Comparison of ENCODE assay signal across 8 cellular contexts in genomic region chr12:111405149-111405855, GRCh38. TPM values are rescaled to one million over a fixed set of nuclear protein-coding genes. Genes with fewer than 3 reads are reported as not detected.
DNase-seq lines count a peak whose midpoint lies in the region; ATAC-seq, FAIRE-seq and TF ChIP-seq lines count a peak whose summit lies in the region.

No MANE protein-coding gene starts in this region.

- H3K4me1 Mint-ChIP-seq in GM23338 = peaks cover 41% of the 10 kb centered on the region
- peaks cover 44% of the 10 kb centered on the region for H3K4me1 Mint-ChIP-seq in activated T-helper 1 cell treated with anti-CD3 and anti-CD28 coated beads, Interleukin-12 subunit alpha, Interleukin-12 subunit beta, Interleukin-2, Interleukin-4 antibody, amounts not matched to agents 30 ng/mL and 10 ng/mL and 1 ng/mL, durations not matched to agents 14 hours and 24 hours and 36 hours (ENCODE audit: low read depth)
- peaks cover 34 to 63% (median 53%) of the 10 kb centered on the region in 7 donors for H3K4me1 Mint-ChIP-seq in naive thymus-derived CD4-positive, alpha-beta T cell
- peaks cover 52 to 74% of the 10 kb centered on the region in 2 donors for H3K4me1 Mint-ChIP-seq in stimulated activated naive B cell treated with anti-CD40 and anti-IgM and Interleukin-4, amounts not matched to agents 10 μg/mL and 1 μg/mL and 100 μg/mL, for 72 hours

- H3K4me1 ChIP-seq in GM23338 (ENCODE audit: insufficient read depth) (peaks cover 46% of the 10 kb centered on the region), fibroblast of lung (ENCODE audit: control insufficient read depth, extremely low read depth, insufficient read depth, low read length) (peaks cover 25% of the 10 kb centered on the region)
- H3K4me1 ChIP-seq in naive thymus-derived CD4-positive, alpha-beta T cell (ENCODE audit: control insufficient read depth in 2 of 2, insufficient read depth in 2 of 2, low read length in 2 of 2) = peaks cover 50 to 53% of the 10 kb centered on the region in 2 donors

- H3K79me2 ChIP-seq in GM23338 (replicated peaks; ENCODE audit: insufficient read depth) (peaks cover 44% of the 10 kb centered on the region), fibroblast of lung (ENCODE audit: control insufficient read depth, insufficient read depth, low read length) (peaks cover 43% of the 10 kb centered on the region)

- H3K9me3 Mint-ChIP-seq in GM23338 = no peaks in the 10 kb centered on the region
- no peaks in the 10 kb centered on the region for H3K9me3 Mint-ChIP-seq in activated T-helper 1 cell treated with anti-CD3 and anti-CD28 coated beads, Interleukin-12 subunit alpha, Interleukin-12 subunit beta, Interleukin-2, Interleukin-4 antibody, amounts not matched to agents 30 ng/mL and 10 ng/mL and 1 ng/mL, durations not matched to agents 14 hours and 24 hours and 36 hours
- no peaks in the 10 kb centered on the region for H3K9me3 Mint-ChIP-seq in naive thymus-derived CD4-positive, alpha-beta T cell
- H3K9me3 Mint-ChIP-seq in stimulated activated naive B cell treated with anti-CD40 and anti-IgM and Interleukin-4, amounts not matched to agents 10 μg/mL and 1 μg/mL and 100 μg/mL, for 72 hours = no peaks in the 10 kb centered on the region

- no peaks in the 10 kb centered on the region; the same call in 2 of the 3 replicates for H3K36me3 Mint-ChIP-seq in GM23338 (ENCODE audit: low read depth)
- peaks cover 7% of the 10 kb centered on the region for H3K36me3 Mint-ChIP-seq in activated T-helper 1 cell treated with anti-CD3 and anti-CD28 coated beads, Interleukin-12 subunit alpha, Interleukin-12 subunit beta, Interleukin-2, Interleukin-4 antibody, amounts not matched to agents 30 ng/mL and 10 ng/mL and 1 ng/mL, durations not matched to agents 14 hours and 24 hours and 36 hours (ENCODE audit: low read depth)
- peaks cover 0 to 6% (median 0%) of the 10 kb centered on the region in 5 donors for H3K36me3 Mint-ChIP-seq in naive thymus-derived CD4-positive, alpha-beta T cell
- H3K36me3 Mint-ChIP-seq in stimulated activated naive B cell treated with anti-CD40 and anti-IgM and Interleukin-4, amounts not matched to agents 10 μg/mL and 1 μg/mL and 100 μg/mL, for 72 hours = peaks cover 5 to 29% of the 10 kb centered on the region in 2 donors

- H3K36me3 ChIP-seq in GM23338 (ENCODE audit: insufficient read depth) = no peaks in the 10 kb centered on the region
- H3K36me3 ChIP-seq in fibroblast of lung (ENCODE audit: control insufficient read depth, insufficient read depth, low read length) = no peaks in the 10 kb centered on the region
- peaks cover 0 to 5% (median 0%) of the 10 kb centered on the region in 3 experiments for H3K36me3 ChIP-seq in naive thymus-derived CD4-positive, alpha-beta T cell (ENCODE audit: control insufficient read depth in 2 of 3, insufficient read depth in 3 of 3, low read length in 3 of 3)

- H3K9ac ChIP-seq in fibroblast of lung (ENCODE audit: insufficient read depth, low read length) = no peak overlapping the region

- TF ChIP-seq CTCF in GM23338 (conservative IDR thresholded peaks at IDR 0.05; ENCODE audit: low read depth in 2 of 2) = peak; percentile 46 to 72
- TF ChIP-seq CTCF in fibroblast of lung (conservative IDR thresholded peaks at IDR 0.05 in 1 of 2, IDR thresholded peaks at IDR 0.05 in 1 of 2; ENCODE audit: low read depth in 1 of 2, low read length in 2 of 2) = peak in 1 of 2 donors; percentile 35

- intact Hi-C loops in activated T-helper 1 cell treated with anti-CD3 and anti-CD28 coated beads, Interleukin-12 subunit alpha, Interleukin-12 subunit beta, Interleukin-2, Interleukin-4 antibody, amounts not matched to agents 30 ng/mL and 10 ng/mL and 1 ng/mL, durations not matched to agents 14 hours and 24 hours and 36 hours (cut with micrococcal nuclease) = loop anchor here (1.0 to 10.0 kb wide), 10 partner anchors 8 to 979 kb away; partner anchors contain the start of genes ACAD10, ATXN2, HECTD4 and PHETA1
- intact Hi-C loops in naive thymus-derived CD4-positive, alpha-beta T cell (cut with micrococcal nuclease) = loop anchor here (1.0 to 10.0 kb wide), 8 partner anchors 25 to 661 kb away; partner anchors contain the start of genes ACAD10 (in 1 of the 2), ATXN2 (in 1 of the 2), BRAP (in 1 of the 2) and PHETA1 (in 1 of the 2)

- peak overlapping the region; percentile 88 for H3K4me3 ChIP-seq in GM23338
- H3K4me3 ChIP-seq in fibroblast of lung (replicated peaks in 1 of 4; ENCODE audit: control extremely low read depth in 1 of 4, insufficient read depth in 1 of 4, low read depth in 3 of 4, low read length in 4 of 4) = peak overlapping the region; percentile 28 to 95 (median 42)
- H3K4me3 ChIP-seq in naive thymus-derived CD4-positive, alpha-beta T cell (ENCODE audit: low read length) = peak overlapping the region; percentile 68

- H3K9me3 ChIP-seq in fibroblast of lung (ENCODE audit: control insufficient read depth, insufficient read depth, low read depth, low read length) = no peaks in the 10 kb centered on the region
- H3K9me3 ChIP-seq in naive thymus-derived CD4-positive, alpha-beta T cell (ENCODE audit: control insufficient read depth in 2 of 3, low read length in 3 of 3) = no peaks in the 10 kb centered on the region

- H3K27ac ChIP-seq in GM23338 (ENCODE audit: low read depth) (peak overlapping the region; percentile 97), fibroblast of lung (ENCODE audit: insufficient read depth, low read length) (no peak overlapping the region)
- peak overlapping the region; percentile 97 for H3K27ac ChIP-seq in naive thymus-derived CD4-positive, alpha-beta T cell (ENCODE audit: low read depth, low read length)

- peaks cover 23% of the 10 kb centered on the region for H3K27me3 Mint-ChIP-seq in GM23338 (ENCODE audit: insufficient read depth, low read depth, poor library complexity)
- H3K27me3 Mint-ChIP-seq in activated T-helper 1 cell treated with anti-CD3 and anti-CD28 coated beads, Interleukin-12 subunit alpha, Interleukin-12 subunit beta, Interleukin-2, Interleukin-4 antibody, amounts not matched to agents 30 ng/mL and 10 ng/mL and 1 ng/mL, durations not matched to agents 14 hours and 24 hours and 36 hours (ENCODE audit: insufficient read depth) = peaks cover 10% of the 10 kb centered on the region
- no peaks in the 10 kb centered on the region for H3K27me3 Mint-ChIP-seq in naive thymus-derived CD4-positive, alpha-beta T cell
- H3K27me3 Mint-ChIP-seq in stimulated activated naive B cell treated with anti-CD40 and anti-IgM and Interleukin-4, amounts not matched to agents 10 μg/mL and 1 μg/mL and 100 μg/mL, for 72 hours = no peaks in the 10 kb centered on the region

- peak; percentile 66 for ATAC-seq in GM23338
- peak; percentile 89 for ATAC-seq in naive thymus-derived CD4-positive, alpha-beta T cell
- peak; percentile 60 to 68 for ATAC-seq in stimulated activated naive B cell treated with anti-CD40 and anti-IgM and Interleukin-4, amounts not matched to agents 10 μg/mL and 1 μg/mL and 100 μg/mL, for 72 hours (replicated peaks)

- no peaks in the 10 kb centered on the region for H3K9me2 ChIP-seq in GM23338 (ENCODE audit: insufficient read depth)

- H3K4me2 ChIP-seq in GM23338 (peak overlapping the region; percentile 75), fibroblast of lung (ENCODE audit: extremely low read depth, insufficient read depth, low read length) (peak overlapping the region; percentile 61)

- peak overlapping the region; percentile 97 for H3K27ac Mint-ChIP-seq in GM23338
- peak overlapping the region; percentile 99 for H3K27ac Mint-ChIP-seq in activated T-helper 1 cell treated with anti-CD3 and anti-CD28 coated beads, Interleukin-12 subunit alpha, Interleukin-12 subunit beta, Interleukin-2, Interleukin-4 antibody, amounts not matched to agents 30 ng/mL and 10 ng/mL and 1 ng/mL, durations not matched to agents 14 hours and 24 hours and 36 hours
- H3K27ac Mint-ChIP-seq in naive thymus-derived CD4-positive, alpha-beta T cell = peak overlapping the region; percentile 75 to 96 (median 89)
- peak overlapping the region; percentile 97 for H3K27ac Mint-ChIP-seq in stimulated activated naive B cell treated with anti-CD40 and anti-IgM and Interleukin-4, amounts not matched to agents 10 μg/mL and 1 μg/mL and 100 μg/mL, for 72 hours

- CTCF ChIA-PET in naive thymus-derived CD4-positive, alpha-beta T cell (lab: Charles Lee) = interaction anchor here (0.5 to 13.9 kb wide), 8 partner anchors 9 to 979 kb away, joined by 3 to 462 read pairs (median 4); no protein-coding TSS in a partner anchor

- POLR2A ChIA-PET in naive thymus-derived CD4-positive, alpha-beta T cell (lab: Charles Lee) = interaction anchor here (1.2 to 13.2 kb wide), 6 partner anchors 9 to 46 kb away, joined by 5 to 127 read pairs (median 28); no protein-coding TSS in a partner anchor

- H2AFZ ChIP-seq in GM23338 (no peak overlapping the region), fibroblast of lung (ENCODE audit: low read length) (no peak overlapping the region)

- FAIRE-seq in RCC 7860 (lab: Jason Lieb, UNC) = no peak

- DNase-seq in EL = peak; percentile 96
- DNase-seq in GM23338 (ENCODE audit: low spot score) = peak; percentile 98
- DNase-seq in LHCN-M2 (ENCODE audit: low read depth) = peak; percentile 87
- DNase-seq in RCC 7860 (ENCODE audit: low spot score) = peak; percentile 94
- DNase-seq in activated T-helper 1 cell treated with anti-CD3 and anti-CD28 coated beads, Interleukin-12 subunit alpha, Interleukin-12 subunit beta, Interleukin-2, Interleukin-4 antibody, amounts not matched to agents 30 ng/mL and 10 ng/mL and 1 ng/mL, durations not matched to agents 14 hours and 24 hours and 36 hours (ENCODE audit: low spot score) = peak; percentile 95
- DNase-seq in fibroblast of lung (ENCODE audit: low read depth in 2 of 2) = peak; percentile 75 to 93
- DNase-seq in naive thymus-derived CD4-positive, alpha-beta T cell = peak; percentile 96 to 98 (median 97)
- DNase-seq in stimulated activated naive B cell treated with anti-CD40 and anti-IgM and Interleukin-4, amounts not matched to agents 10 μg/mL and 1 μg/mL and 100 μg/mL, for 72 hours = peak; percentile 96

- H4K20me1 ChIP-seq in GM23338 (replicated peaks; ENCODE audit: insufficient read depth) = peaks cover 11% of the 10 kb centered on the region; the same call in 1 of the 2 replicates
- H4K20me1 ChIP-seq in fibroblast of lung (ENCODE audit: control insufficient read depth, extremely low read depth, insufficient read depth, low read length) = no peaks in the 10 kb centered on the region

- H3K27me3 ChIP-seq in GM23338 (ENCODE audit: insufficient read depth) (no peaks in the 10 kb centered on the region), fibroblast of lung (ENCODE audit: control insufficient read depth, insufficient read depth, low read length) (no peaks in the 10 kb centered on the region)
- no peaks in the 10 kb centered on the region for H3K27me3 ChIP-seq in naive thymus-derived CD4-positive, alpha-beta T cell (ENCODE audit: control insufficient read depth in 2 of 2, insufficient read depth in 2 of 2, low read length in 2 of 2)

- peaks cover 10% of the 10 kb centered on the region for H3F3A ChIP-seq in GM23338 (replicated peaks; ENCODE audit: low read depth)

- peak overlapping the region; percentile 75 for H3K4me3 Mint-ChIP-seq in GM23338
- H3K4me3 Mint-ChIP-seq in activated T-helper 1 cell treated with anti-CD3 and anti-CD28 coated beads, Interleukin-12 subunit alpha, Interleukin-12 subunit beta, Interleukin-2, Interleukin-4 antibody, amounts not matched to agents 30 ng/mL and 10 ng/mL and 1 ng/mL, durations not matched to agents 14 hours and 24 hours and 36 hours = peak overlapping the region; percentile 93
- peak overlapping the region; percentile 78 to 96 (median 90) for H3K4me3 Mint-ChIP-seq in naive thymus-derived CD4-positive, alpha-beta T cell
- H3K4me3 Mint-ChIP-seq in stimulated activated naive B cell treated with anti-CD40 and anti-IgM and Interleukin-4, amounts not matched to agents 10 μg/mL and 1 μg/mL and 100 μg/mL, for 72 hours = peak overlapping the region; percentile 85 to 86

RNA-seq across cellular contexts. Expression of gene SH2B3, which starts 0.4 kb away (rescaled TPM):
- total RNA-seq in GM23338 (2014; rRNA removed; shearing (Covaris generic)) = 59.0 and 59.3 TPM in 2 replicates
- polyA plus RNA-seq in GM23338 (2016; fragmentation: Nextera tagmentation; extraction: Ambion mirVana) (7.6 and 8.1 TPM in 2 replicates), fibroblast of lung (29.2 and 32.0 TPM in 2 replicates)
- total RNA-seq in LHCN-M2 (2014; rRNA removed) (120 and 124 TPM in 2 replicates), fibroblast of lung (7.4 and 18.0 TPM in 2 replicates)
- polyA plus RNA-seq in LHCN-M2 (2012) = 25.1 TPM
- total RNA-seq in activated T-helper 1 cell treated with anti-CD3 and anti-CD28 coated beads, Interleukin-12 subunit alpha, Interleukin-12 subunit beta, Interleukin-2, Interleukin-4 antibody, amounts not matched to agents 30 ng/mL and 10 ng/mL and 1 ng/mL, durations not matched to agents 14 hours and 24 hours and 36 hours = 42.0 and 42.3 TPM in 2 replicates
- polyA plus RNA-seq in fibroblast of lung (2012) = 21.3 and 28.0 TPM in 2 replicates
- 52.3 and 55.9 TPM in 2 replicates for polyA minus RNA-seq in fibroblast of lung (ENCODE audit: low replicate concordance)
- 10 to 100 TPM; 18.5 to 71.4 (median 29.8) TPM for total RNA-seq in naive thymus-derived CD4-positive, alpha-beta T cell
- polyA plus RNA-seq in naive thymus-derived CD4-positive, alpha-beta T cell = 1 to 10 TPM; 3.5 to 7.8 TPM

RNA-seq across cellular contexts. Expression of gene PHETA1, which starts 36.4 kb away (rescaled TPM):
- 12.9 and 15.4 TPM in 2 replicates for total RNA-seq in GM23338 (2014; rRNA removed; shearing (Covaris generic))
- polyA plus RNA-seq in GM23338 (2016; fragmentation: Nextera tagmentation; extraction: Ambion mirVana) (4.8 and 5.3 TPM in 2 replicates), fibroblast of lung (2.6 and 3.4 TPM in 2 replicates)
- total RNA-seq in LHCN-M2 (2014; rRNA removed) (14.5 and 19.7 TPM in 2 replicates), fibroblast of lung (3.8 and 4.1 TPM in 2 replicates)
- 8.5 TPM for polyA plus RNA-seq in LHCN-M2 (2012)
- total RNA-seq in activated T-helper 1 cell treated with anti-CD3 and anti-CD28 coated beads, Interleukin-12 subunit alpha, Interleukin-12 subunit beta, Interleukin-2, Interleukin-4 antibody, amounts not matched to agents 30 ng/mL and 10 ng/mL and 1 ng/mL, durations not matched to agents 14 hours and 24 hours and 36 hours = 2.7 and 4.2 TPM in 2 replicates
- polyA plus RNA-seq in fibroblast of lung (2012) = 3.9 and 7.2 TPM in 2 replicates
- 3.1 and 3.4 TPM in 2 replicates for polyA minus RNA-seq in fibroblast of lung (ENCODE audit: low replicate concordance)
- total RNA-seq in naive thymus-derived CD4-positive, alpha-beta T cell = 1 to 10 TPM; 1.2 to 6.8 (median 5.4) TPM
- polyA plus RNA-seq in naive thymus-derived CD4-positive, alpha-beta T cell = under 1 TPM; 0.65 to 0.91 TPM
